26 cellular contexts compared by ENCODE assay signal in genomic region chr5:66989781-66990180, GRCh38.
"Had no signal": no experiment of that assay in that cellular context is flagged by ENCODE, and none has a peak within 500 bp of the region (broad histone marks: within the 10 kb centered on the region; RNA-seq: fewer than 3 reads in every experiment).

No MANE protein-coding gene starts in this region.

- H3K9me3 Mint-ChIP-seq: mesothelial cell of epicardium; naive B cell; natural killer cell; nephron progenitor cell; neural progenitor cell; stimulated activated effector memory CD8-positive, alpha-beta T cell treated with anti-CD3 and anti-CD28 coated beads, Interleukin-12 subunit alpha, Interleukin-12 subunit beta, amount 100 ng/mL, for 72 hours; stimulated activated naive CD8-positive, alpha-beta T cell treated with anti-CD3 and anti-CD28 coated beads, Interleukin-15, Interleukin-2, amounts not matched to agents 100 ng/mL and 50 ng/mL, for 24 hours had no signal

- FAIRE-seq: kidney, small intestine had no signal

- ATAC-seq: left colon; left lung; lower lobe of right lung; natural killer cell; right cardiac atrium; stimulated activated effector memory CD8-positive, alpha-beta T cell treated with anti-CD3 and anti-CD28 coated beads, Interleukin-12 subunit alpha, Interleukin-12 subunit beta, amount 100 ng/mL, for 72 hours; upper lobe of right lung had no signal

- H3K27ac Mint-ChIP-seq: naive B cell; natural killer cell; neural progenitor cell; progenitor cell of endocrine pancreas; stimulated activated effector memory CD8-positive, alpha-beta T cell treated with anti-CD3 and anti-CD28 coated beads, Interleukin-12 subunit alpha, Interleukin-12 subunit beta, amount 100 ng/mL, for 72 hours; stimulated activated naive CD8-positive, alpha-beta T cell treated with anti-CD3 and anti-CD28 coated beads, Interleukin-15, Interleukin-2, amounts not matched to agents 100 ng/mL and 50 ng/mL, for 24 hours had no signal

- H3K27me3 ChIP-seq: hepatocyte, left lung, neural progenitor cell, neutrophil, sigmoid colon, spleen, suprapubic skin, tibial artery, upper lobe of right lung had no signal

- H3K36me3 Mint-ChIP-seq: mesothelial cell of epicardium; naive B cell; natural killer cell; neural progenitor cell; stimulated activated effector memory CD8-positive, alpha-beta T cell treated with anti-CD3 and anti-CD28 coated beads, Interleukin-12 subunit alpha, Interleukin-12 subunit beta, amount 100 ng/mL, for 72 hours had no signal

- H2AFZ ChIP-seq: hepatocyte, neural progenitor cell had no signal

- H3K4me1 ChIP-seq: lower lobe of right lung, upper lobe of right lung had no signal

- H3K4me1 Mint-ChIP-seq: natural killer cell; stimulated activated effector memory CD8-positive, alpha-beta T cell treated with anti-CD3 and anti-CD28 coated beads, Interleukin-12 subunit alpha, Interleukin-12 subunit beta, amount 100 ng/mL, for 72 hours had no signal

- H3K27ac ChIP-seq: hepatocyte, left lung, lower lobe of right lung, neural progenitor cell, neutrophil, sigmoid colon, spleen, suprapubic skin, thoracic aorta, tibial artery, upper lobe of right lung had no signal

- H3K36me3 ChIP-seq: left lung, lower lobe of right lung, neural progenitor cell, neutrophil, sigmoid colon, spleen, suprapubic skin, thoracic aorta, tibial artery, upper lobe of right lung had no signal

- H3K4me3 Mint-ChIP-seq: mesothelial cell of epicardium; naive B cell; natural killer cell; nephron progenitor cell; neural progenitor cell; stimulated activated effector memory CD8-positive, alpha-beta T cell treated with anti-CD3 and anti-CD28 coated beads, Interleukin-12 subunit alpha, Interleukin-12 subunit beta, amount 100 ng/mL, for 72 hours; stimulated activated naive CD8-positive, alpha-beta T cell treated with anti-CD3 and anti-CD28 coated beads, Interleukin-15, Interleukin-2, amounts not matched to agents 100 ng/mL and 50 ng/mL, for 24 hours had no signal

- H3K9ac ChIP-seq: neural progenitor cell had no signal

- H3K79me2 ChIP-seq: hepatocyte had no signal

- H3K9me3 ChIP-seq: left lung, lower lobe of right lung, neutrophil, sigmoid colon, spleen, suprapubic skin, thoracic aorta, tibial artery, upper lobe of right lung had no signal

- H3K4me3 ChIP-seq: hepatocyte, left lung, lower lobe of right lung, neural progenitor cell, sigmoid colon, spleen, suprapubic skin, thoracic aorta, tibial artery, upper lobe of right lung had no signal

- H3K4me2 ChIP-seq: hepatocyte had no signal

- DNase-seq: kidney; left colon; left lung; lower lobe of right lung; naive B cell; natural killer cell; nephron progenitor cell; occipital lobe; right cardiac atrium; sigmoid colon; small intestine; spleen; stimulated activated CD4-positive, alpha-beta T cell treated with anti-CD3 and anti-CD28 coated beads, Interleukin-4, amount 100 ng/mL, for 24 hours; stimulated activated naive CD4-positive, alpha-beta T cell; tibial artery; trophoblast cell; upper lobe of right lung had no signal

- H3K27me3 Mint-ChIP-seq: naive B cell; progenitor cell of endocrine pancreas; stimulated activated naive CD8-positive, alpha-beta T cell treated with anti-CD3 and anti-CD28 coated beads, Interleukin-15, Interleukin-2, amounts not matched to agents 100 ng/mL and 50 ng/mL, for 24 hours had no signal
